Comparison of ENCODE assay signal across 8 cellular contexts in genomic region chr15:90412356-90413194, GRCh38. TPM values are rescaled to one million over a fixed set of nuclear protein-coding genes. Genes with fewer than 3 reads are reported as not detected.
DNase-seq lines count a peak whose midpoint lies in the region; ATAC-seq, FAIRE-seq and TF ChIP-seq lines count a peak whose summit lies in the region.
"Had no signal": no experiment of that assay in that cellular context is flagged by ENCODE, and none has a peak within 500 bp of the region (broad histone marks: within the 10 kb centered on the region; RNA-seq: fewer than 3 reads in every experiment).

No MANE protein-coding gene starts in this region.

- peak; percentile 80 for FAIRE-seq in GM18507 (lab: Jason Lieb, UNC)

- H3K4me3 ChIP-seq in astrocyte of the cerebellum (ENCODE audit: low read depth, low read length) (no peak overlapping the region), urinary bladder (ENCODE audit: low read depth, low read length) (no peak overlapping the region)
- H3K4me3 ChIP-seq: tibial nerve had no signal

- DNase-seq in GM18507 (ENCODE audit: extremely low spot score, insufficient read length, low read depth) (no peak), HFFc6 (peak; percentile 44), NCI-H1105 (lab: John Stamatoyannopoulos, UW) (peak; percentile 1), astrocyte of the cerebellum (ENCODE audit: low read depth) (peak; percentile 31), kidney tubule cell (ENCODE audit: low spot score) (peak; percentile 59)

- peaks cover 1% of the 10 kb centered on the region for H3K4me1 ChIP-seq in urinary bladder (ENCODE audit: insufficient read depth)

- in situ Hi-C loops in astrocyte of the cerebellum (cut with HindIII; ENCODE audit: low sequenced_read_pairs): no loop called here

- H3K36me3 ChIP-seq in urinary bladder (ENCODE audit: insufficient read depth): no peaks in the 10 kb centered on the region

- peaks cover 2% of the 10 kb centered on the region; the same call in 1 of the 2 replicates for H3K27me3 Mint-ChIP-seq in HFFc6 (ENCODE audit: insufficient read depth)

- no peak for ATAC-seq in HG02970 (IDR thresholded peaks at IDR 0.05; ENCODE audit: low FRiP score, unreplicated experiment)

- H3K27ac Mint-ChIP-seq in HFFc6: peak overlapping the region; percentile 98

- peaks cover 36% of the 10 kb centered on the region for H3K36me3 Mint-ChIP-seq in HFFc6 (ENCODE audit: low read depth)

- H3K4me3 Mint-ChIP-seq in HFFc6: peak overlapping the region; percentile 82

- peaks cover 75% of the 10 kb centered on the region for H3K4me1 Mint-ChIP-seq in HFFc6 (ENCODE audit: low read depth)

- no peak for TF ChIP-seq CTCF in HFFc6 (IDR thresholded peaks at IDR 0.05)
- no peak for TF ChIP-seq CTCF in astrocyte of the cerebellum (IDR thresholded peaks at IDR 0.05; ENCODE audit: low read depth, low read length, missing control alignments)

- 21% methylated on average over 3 of the region's 3 CpGs for WGBS in urinary bladder

- peak overlapping the region; percentile 41 for H3K27ac ChIP-seq in urinary bladder (ENCODE audit: low read depth)

- peaks cover 4% of the 10 kb centered on the region for H3K9me3 Mint-ChIP-seq in HFFc6

RNA-seq across cellular contexts. Expression of gene IQGAP1, which starts 24.5 kb away (rescaled TPM):
- total RNA-seq in HFFc6 (2021; fragmentation: NEBNext Ultra II Directional; extraction: Animal tissue kit (Norgen Biotek cat#: 25700)): 100 to 1,000 TPM; 172 to 201 (median 185) TPM
- total RNA-seq in urinary bladder: 257 TPM
- polyA plus RNA-seq in urinary bladder: 147 TPM
